Comparison of ENCODE assay signal across 8 cellular contexts in the genomic region with DNA sequence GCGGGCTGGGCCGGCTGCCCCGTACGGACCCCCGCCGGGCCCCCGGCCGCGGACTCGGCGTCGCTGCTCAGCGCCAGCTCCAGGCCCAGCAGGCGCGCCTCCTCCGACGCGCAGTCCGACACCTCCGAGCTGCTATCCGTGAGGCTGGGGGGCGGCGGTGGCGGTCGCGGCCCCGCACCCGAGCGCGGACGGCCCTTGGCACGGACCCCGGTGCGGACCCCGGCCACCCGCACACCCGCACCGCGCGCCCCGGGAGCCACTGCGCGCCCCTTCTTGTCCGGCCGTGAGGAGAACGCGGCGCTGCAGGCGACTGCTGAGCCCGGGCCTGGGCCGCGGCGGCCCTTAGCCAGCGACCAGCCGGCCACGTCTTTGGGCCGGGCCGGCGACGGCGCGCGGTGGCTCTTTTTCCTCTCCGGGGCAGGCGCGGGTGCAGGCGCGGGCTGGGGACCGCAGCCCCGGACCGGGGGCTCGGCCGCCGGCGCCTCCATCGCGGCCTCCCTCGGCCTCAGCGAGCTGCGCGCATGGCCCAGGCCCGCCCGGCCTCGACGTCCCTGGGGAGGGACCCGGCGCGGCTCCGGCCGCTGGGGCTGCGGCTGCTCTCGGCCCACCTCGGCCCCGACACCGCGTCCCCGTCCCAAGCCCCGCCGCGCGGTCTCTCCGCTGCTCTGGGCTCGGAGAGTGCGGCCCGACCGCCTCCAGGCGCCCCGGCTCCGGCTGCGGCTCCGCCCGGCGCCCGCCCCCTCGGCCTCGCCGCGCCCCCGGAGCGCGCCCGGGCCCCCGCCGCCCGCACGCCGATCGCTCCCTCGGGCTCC. TPM values are rescaled to one million over a fixed set of nuclear protein-coding genes. Genes with fewer than 3 reads are reported as not detected.
DNase-seq lines count a peak whose midpoint lies in the region; ATAC-seq and TF ChIP-seq lines count a peak whose summit lies in the region.

No MANE protein-coding gene starts in this region.

- no peaks in the 10 kb centered on the region for H3K9me3 ChIP-seq in MG63
- no peaks in the 10 kb centered on the region for H3K9me3 ChIP-seq in skeletal muscle satellite cell (replicated peaks; ENCODE audit: low read length)

- H3K27me3 ChIP-seq in MG63 (no peaks in the 10 kb centered on the region), skeletal muscle satellite cell (ENCODE audit: control insufficient read depth, insufficient read depth, low read length) (no peaks in the 10 kb centered on the region)

- DNase-seq in MG63 (no peak), fibroblast of pulmonary artery (ENCODE audit: low read depth) (no peak), UCSD-AML1 (lab: John Stamatoyannopoulos, UW; ENCODE audit: unreplicated experiment) (no peak), cerebellum (ENCODE audit: low spot score) (no peak), HuH-7 (ENCODE audit: low spot score) (no peak)

- peak; percentile 32 for ATAC-seq in GM21717 (IDR thresholded peaks at IDR 0.05; ENCODE audit: unreplicated experiment)

- TF ChIP-seq CTCF in fibroblast of pulmonary artery (IDR thresholded peaks at IDR 0.05; ENCODE audit: low read length, missing control alignments): no peak

- H3K4me1 ChIP-seq in skeletal muscle satellite cell (ENCODE audit: control insufficient read depth, insufficient read depth, low read length): peaks cover 32% of the 10 kb centered on the region

- H3K4me3 ChIP-seq in GM08714 (ENCODE audit: low read length): peak overlapping the region; percentile 72
- H3K4me3 ChIP-seq in MG63: peak overlapping the region; percentile 86
- H3K4me3 ChIP-seq in fibroblast of pulmonary artery (replicated peaks; ENCODE audit: low read depth, low read length): peak overlapping the region; percentile 64
- H3K4me3 ChIP-seq in skeletal muscle satellite cell (ENCODE audit: low read length): peak overlapping the region; percentile 75

- peak overlapping the region; percentile 93 for H3K4me2 ChIP-seq in skeletal muscle satellite cell (ENCODE audit: low read length)

- peaks cover 42% of the 10 kb centered on the region for H3K36me3 ChIP-seq in MG63
- H3K36me3 ChIP-seq in skeletal muscle satellite cell (ENCODE audit: insufficient read depth, low read length): no peaks in the 10 kb centered on the region

- H3K9ac ChIP-seq in skeletal muscle satellite cell (ENCODE audit: low read depth, low read length): peak overlapping the region; percentile 87

RNA-seq across cellular contexts. Expression of gene TLDC2, which starts 12.9 kb away (rescaled TPM):
- total RNA-seq in MG63 (2014; rRNA removed; shearing (Covaris generic); ENCODE audit: low replicate concordance): not detected in 2 replicates
- not detected in 2 replicates for total RNA-seq in skeletal muscle satellite cell (2012; rRNA removed)
- 0.54 TPM for total RNA-seq in cerebellum
